Comparison of ENCODE assay signal across 18 cellular contexts in genomic region chr2:97660044-97660774, GRCh38. TPM values are rescaled to one million over a fixed set of nuclear protein-coding genes. Genes with fewer than 3 reads are reported as not detected.
DNase-seq lines count a peak whose midpoint lies in the region; ATAC-seq and TF ChIP-seq lines count a peak whose summit lies in the region.
"Had no signal": no experiment of that assay in that cellular context is flagged by ENCODE, and none has a peak within 500 bp of the region (broad histone marks: within the 10 kb centered on the region; RNA-seq: fewer than 3 reads in every experiment).

No MANE protein-coding gene starts in this region.

- H2AFZ ChIP-seq in IMR-90 (replicated peaks; ENCODE audit: low read length, poor library complexity), result peak overlapping the region; percentile 6

- ATAC-seq in IMR-90 (ENCODE audit: low read depth), result no peak
- ATAC-seq in activated naive CD8-positive, alpha-beta T cell treated with anti-CD3 and anti-CD28 coated beads, Interleukin-2, amount 50 U/mL, for 24 hours, result no peak
- ATAC-seq in naive thymus-derived CD4-positive, alpha-beta T cell, result no peak
- no peak for ATAC-seq in HG03520 (IDR thresholded peaks at IDR 0.05; ENCODE audit: unreplicated experiment)
- ATAC-seq: foreskin keratinocyte had no signal

- H3K4me1 ChIP-seq in IMR-90 (ENCODE audit: control insufficient read depth, insufficient read depth, low read length), result peaks cover 9% of the 10 kb centered on the region
- H3K4me1 ChIP-seq in naive thymus-derived CD4-positive, alpha-beta T cell (ENCODE audit: control insufficient read depth in 2 of 2, insufficient read depth in 2 of 2, low read length in 2 of 2), result peaks cover 16 to 25% of the 10 kb centered on the region in 2 donors
- H3K4me1 ChIP-seq in CD4-positive, alpha-beta memory T cell (ENCODE audit: insufficient read depth, low read length), result peaks cover 34% of the 10 kb centered on the region

- no peak overlapping the region for H2BK20ac ChIP-seq in IMR-90 (ENCODE audit: low read depth, low read length)

- intact Hi-C loops in IMR-90 (cut with micrococcal nuclease), result no loop called here
- intact Hi-C loops in naive thymus-derived CD4-positive, alpha-beta T cell (cut with micrococcal nuclease), result loop anchor here (5.0 to 10.0 kb wide), 6 partner anchors 337 to 1677 kb away; partner anchors contain the start of genes COA5 (in 1 of the 2), EIF5B (in 1 of the 2), KANSL3 (in 1 of the 2) and LIPT1 (in 1 of the 2)
- intact Hi-C loops in CD4-positive, alpha-beta memory T cell (cut with micrococcal nuclease), result loop anchor here (5.0 kb wide), 2 partner anchors 52 to 337 kb away; partner anchors contain the start of genes TMEM131 and ZAP70

- H3K4me1 Mint-ChIP-seq in activated naive CD8-positive, alpha-beta T cell treated with anti-CD3 and anti-CD28 coated beads, Interleukin-2, amount 50 U/mL, for 24 hours, result peaks cover 42% of the 10 kb centered on the region
- peaks cover 19 to 40% (median 33%) of the 10 kb centered on the region in 7 donors for H3K4me1 Mint-ChIP-seq in naive thymus-derived CD4-positive, alpha-beta T cell
- peaks cover 17 to 40% (median 24%) of the 10 kb centered on the region in 4 donors for H3K4me1 Mint-ChIP-seq in CD4-positive, alpha-beta memory T cell

- POLR2A ChIA-PET in IMR-90 (lab: Charles Lee; ENCODE audit: unreplicated experiment), result no interaction called here
- POLR2A ChIA-PET in naive thymus-derived CD4-positive, alpha-beta T cell (lab: Charles Lee), result interaction anchor here (1.0 to 8.2 kb wide), 3 partner anchors 9 to 69 kb away, joined by 3 to 162 read pairs (median 3); partner anchors contain the start of gene COX5B
- POLR2A ChIA-PET in CD4-positive, alpha-beta memory T cell (lab: Charles Lee; ENCODE audit: partially characterized antibody), result interaction anchor here (7.9 kb wide), 1 partner anchor 11 kb away, joined by 323 read pairs; the partner anchor contains the start of gene COX5B

- H3K56ac ChIP-seq in IMR-90 (ENCODE audit: extremely low read depth, insufficient read depth, low read length), result no peak overlapping the region

- H3K14ac ChIP-seq in IMR-90 (replicated peaks; ENCODE audit: low read depth, low read length), result no peak overlapping the region

- no peaks in the 10 kb centered on the region for H3K9me3 Mint-ChIP-seq in activated naive CD8-positive, alpha-beta T cell treated with anti-CD3 and anti-CD28 coated beads, Interleukin-2, amount 50 U/mL, for 24 hours
- no peaks in the 10 kb centered on the region for H3K9me3 Mint-ChIP-seq in naive thymus-derived CD4-positive, alpha-beta T cell
- no peaks in the 10 kb centered on the region for H3K9me3 Mint-ChIP-seq in CD4-positive, alpha-beta memory T cell

- no peak overlapping the region for H2AK5ac ChIP-seq in IMR-90 (ENCODE audit: low read depth, low read length)

- H4K5ac ChIP-seq in IMR-90 (ENCODE audit: low read depth, low read length), result no peak overlapping the region

- H4K20me1 ChIP-seq in IMR-90 (ENCODE audit: insufficient read depth, low read length), result 0 out of 2 replicates have a peak, but pooled peaks cover 8% of the 10 kb centered on the region

- H3K9me3 ChIP-seq in IMR-90 (ENCODE audit: control insufficient read depth, insufficient read depth, low read length), result 0 out of 2 replicates have a peak, but pooled peaks cover 2% of the 10 kb centered on the region
- no peaks in the 10 kb centered on the region for H3K9me3 ChIP-seq in naive thymus-derived CD4-positive, alpha-beta T cell (ENCODE audit: control insufficient read depth in 2 of 3, low read length in 3 of 3)
- H3K9me3 ChIP-seq in CD4-positive, alpha-beta memory T cell (ENCODE audit: control insufficient read depth in 1 of 2, low read length in 2 of 2), result no peaks in the 10 kb centered on the region
- H3K9me3 ChIP-seq: ascending aorta, tibial artery had no signal

- TF ChIP-seq POLR2A in IMR-90 (IDR thresholded peaks at IDR 0.05; ENCODE audit: low read depth, low read length), result no peak

- DNase-seq in IMR-90 (no peak), MV-4-11 (lab: John Stamatoyannopoulos, UW) (peak; percentile 28), NCI-H1930 (lab: John Stamatoyannopoulos, UW) (no peak)
- DNase-seq in activated naive CD8-positive, alpha-beta T cell treated with anti-CD3 and anti-CD28 coated beads, Interleukin-2, amount 50 U/mL, for 24 hours, result no peak
- DNase-seq in naive thymus-derived CD4-positive, alpha-beta T cell, result no peak
- DNase-seq in CD4-positive, alpha-beta memory T cell, result no peak
- DNase-seq in stimulated activated CD4-positive, alpha-beta T cell treated with anti-CD3 and anti-CD28 coated beads, Interleukin-4, amount 100 ng/mL, for 1 hour, result no peak
- DNase-seq: activated gamma-delta T cell, foreskin keratinocyte, H7, kidney glomerular epithelial cell, NCI-H1092 treated with DMSO at 0.1 percent for 48 hours, NCI-H82, SW 1271, tibial artery had no signal

- H3K9ac ChIP-seq in IMR-90 (ENCODE audit: low read depth, low read length), result no peak overlapping the region

- no peak for TF ChIP-seq RAD21 in IMR-90 (IDR thresholded peaks at IDR 0.05; ENCODE audit: low read length)

- H3K23ac ChIP-seq in IMR-90 (ENCODE audit: low read depth, low read length), result no peak overlapping the region

- in situ Hi-C loops in IMR-90 (cut with MboI; ENCODE audit: low sequenced_read_pairs), result loop anchor here (25.0 kb wide), 1 partner anchor 1598 kb away; no protein-coding TSS in a partner anchor

- dilution Hi-C loops in IMR-90 (cut with HindIII; ENCODE audit: low sequenced_read_pairs, unreplicated experiment), result no loop called here

- H3K4ac ChIP-seq in IMR-90 (ENCODE audit: low read depth, low read length), result no peak overlapping the region; the same call in 1 of the 2 replicates

- H2AK9ac ChIP-seq in IMR-90 (replicated peaks; ENCODE audit: low read depth, low read length, poor library complexity), result peak overlapping the region; percentile 66

- no peaks in the 10 kb centered on the region for H3K27me3 ChIP-seq in IMR-90 (ENCODE audit: control insufficient read depth, insufficient read depth, low read length)
- H3K27me3 ChIP-seq in naive thymus-derived CD4-positive, alpha-beta T cell (ENCODE audit: control insufficient read depth in 2 of 2, insufficient read depth in 2 of 2, low read length in 2 of 2), result no peaks in the 10 kb centered on the region
- no peaks in the 10 kb centered on the region for H3K27me3 ChIP-seq in CD4-positive, alpha-beta memory T cell (ENCODE audit: insufficient read depth, low read length)
- H3K27me3 ChIP-seq: ascending aorta, foreskin keratinocyte, tibial artery had no signal

- CTCF ChIA-PET in IMR-90 (lab: Yijun Ruan, JAX), result no interaction called here
- CTCF ChIA-PET in naive thymus-derived CD4-positive, alpha-beta T cell (lab: Charles Lee), result no interaction called here
- CTCF ChIA-PET in CD4-positive, alpha-beta memory T cell (lab: Charles Lee; ENCODE audit: partially characterized antibody), result interaction anchor here (0.9 to 1.6 kb wide), 2 partner anchors 11 to 40 kb away, joined by 3 to 4 read pairs; no protein-coding TSS in a partner anchor

- no TSS peak for BruUV-seq in IMR-90 (replicated peaks; lab: Mats Ljungman, UMichigan)

- H3K36me3 ChIP-seq in IMR-90 (ENCODE audit: control insufficient read depth, insufficient read depth, low read length), result peaks cover 32% of the 10 kb centered on the region
- peaks cover 0 to 54% (median 11%) of the 10 kb centered on the region in 3 experiments for H3K36me3 ChIP-seq in naive thymus-derived CD4-positive, alpha-beta T cell (ENCODE audit: control insufficient read depth in 2 of 3, insufficient read depth in 3 of 3, low read length in 3 of 3)
- peaks cover 39% of the 10 kb centered on the region for H3K36me3 ChIP-seq in CD4-positive, alpha-beta memory T cell (ENCODE audit: insufficient read depth, low read length)

- 97% methylated on average over 10 of the region's 20 CpGs; no CpG with 5 or more reads in 1 of the 2 experiments for WGBS in IMR-90 (ENCODE audit: extremely low coverage in 2 of 2, insufficient read length in 1 of 2), 2 experiments

- H4K8ac ChIP-seq in IMR-90 (ENCODE audit: low read depth in 2 of 2, low read length in 2 of 2), result no peak overlapping the region

- no peak for TF ChIP-seq CTCF in IMR-90 (conservative IDR thresholded peaks at IDR 0.05; ENCODE audit: low read depth, low read length)

- H3K4me2 ChIP-seq in IMR-90 (ENCODE audit: low read depth, low read length), result no peak overlapping the region

- H3K18ac ChIP-seq in IMR-90 (ENCODE audit: low read depth, low read length), result no peak overlapping the region

- H3K27ac ChIP-seq in IMR-90 (ENCODE audit: insufficient read depth, low read length), result no peak overlapping the region
- H3K27ac ChIP-seq in naive thymus-derived CD4-positive, alpha-beta T cell (ENCODE audit: low read depth, low read length), result no peak overlapping the region
- no peak overlapping the region for H3K27ac ChIP-seq in CD4-positive, alpha-beta memory T cell (ENCODE audit: low read depth, low read length)
- H3K27ac ChIP-seq: ascending aorta, foreskin keratinocyte had no signal

- no peak overlapping the region; the same call in 1 of the 2 replicates for H2BK120ac ChIP-seq in IMR-90 (ENCODE audit: low read depth, low read length)

- no peak overlapping the region for H3K4me3 Mint-ChIP-seq in activated naive CD8-positive, alpha-beta T cell treated with anti-CD3 and anti-CD28 coated beads, Interleukin-2, amount 50 U/mL, for 24 hours
- H3K4me3 Mint-ChIP-seq in naive thymus-derived CD4-positive, alpha-beta T cell, result peak overlapping the region in 2 of 10 donors; percentile 25 to 69
- no peak overlapping the region for H3K4me3 Mint-ChIP-seq in CD4-positive, alpha-beta memory T cell

- H4K91ac ChIP-seq in IMR-90 (ENCODE audit: insufficient read depth, low read depth, low read length), result no peak overlapping the region

- H2BK15ac ChIP-seq in IMR-90 (ENCODE audit: low read depth, low read length), result no peak overlapping the region

- peaks cover 12 to 49% of the 10 kb centered on the region in 2 experiments; a peak in 3 of 4 replicates for H3K79me1 ChIP-seq in IMR-90 (ENCODE audit: low read depth in 1 of 2, low read length in 2 of 2)

- H2BK5ac ChIP-seq in IMR-90 (ENCODE audit: low read depth, low read length, poor library complexity, severe bottlenecking), result no peak overlapping the region

- peaks cover 11% of the 10 kb centered on the region for H3K9me1 ChIP-seq in IMR-90 (ENCODE audit: insufficient read depth, low read length)

- H3K27ac Mint-ChIP-seq in activated naive CD8-positive, alpha-beta T cell treated with anti-CD3 and anti-CD28 coated beads, Interleukin-2, amount 50 U/mL, for 24 hours, result peak overlapping the region; percentile 35
- H3K27ac Mint-ChIP-seq in naive thymus-derived CD4-positive, alpha-beta T cell, result peak overlapping the region in 6 of 9 donors; percentile 6 to 72 (median 37)
- H3K27ac Mint-ChIP-seq in CD4-positive, alpha-beta memory T cell, result peak overlapping the region in 2 of 7 donors; percentile 17 to 81

- no peak overlapping the region for H3K4me3 ChIP-seq in IMR-90 (ENCODE audit: insufficient read depth, low read depth, low read length)
- H3K4me3 ChIP-seq in naive thymus-derived CD4-positive, alpha-beta T cell (ENCODE audit: low read length), result no peak overlapping the region
- H3K4me3 ChIP-seq in CD4-positive, alpha-beta memory T cell (ENCODE audit: low read length in 2 of 2), result no peak overlapping the region
- H3K4me3 ChIP-seq: ascending aorta, tibial artery had no signal

- H3K36me3 Mint-ChIP-seq in activated naive CD8-positive, alpha-beta T cell treated with anti-CD3 and anti-CD28 coated beads, Interleukin-2, amount 50 U/mL, for 24 hours (ENCODE audit: low read depth), result peaks cover 32% of the 10 kb centered on the region
- H3K36me3 Mint-ChIP-seq in naive thymus-derived CD4-positive, alpha-beta T cell, result peaks cover 0 to 14% (median 4%) of the 10 kb centered on the region in 5 donors
- H3K36me3 Mint-ChIP-seq in CD4-positive, alpha-beta memory T cell, result peaks cover 7 to 45% of the 10 kb centered on the region in 2 donors

- H3K27me3 Mint-ChIP-seq in activated naive CD8-positive, alpha-beta T cell treated with anti-CD3 and anti-CD28 coated beads, Interleukin-2, amount 50 U/mL, for 24 hours, result no peaks in the 10 kb centered on the region
- no peaks in the 10 kb centered on the region for H3K27me3 Mint-ChIP-seq in naive thymus-derived CD4-positive, alpha-beta T cell
- H3K27me3 Mint-ChIP-seq in CD4-positive, alpha-beta memory T cell, result no peaks in the 10 kb centered on the region

RNA-seq across cellular contexts. Expression of gene ACTR1B, which starts 3.6 kb away (rescaled TPM):
- total RNA-seq in IMR-90 (2012; rRNA removed), result 34.2 and 40.5 TPM in 2 replicates
- polyA plus RNA-seq in IMR-90 (2012; rRNA removed), result 62.4 and 68.8 TPM in 2 replicates
- 32.4 and 65.5 TPM in 2 replicates for polyA plus RNA-seq in IMR-90 (2012; cell fraction: cytosol; rRNA removed)
- polyA plus RNA-seq in IMR-90 (2012; cell fraction: nucleus; rRNA removed; ENCODE audit: low replicate concordance), result 129 and 234 TPM in 2 replicates
- 10 to 100 TPM; 75.9 to 95.5 (median 89.5) TPM for total RNA-seq in naive thymus-derived CD4-positive, alpha-beta T cell
- 10 to 100 TPM; 13.2 to 14.7 TPM for polyA plus RNA-seq in naive thymus-derived CD4-positive, alpha-beta T cell
- total RNA-seq in CD4-positive, alpha-beta memory T cell, result 10 to 100 TPM; 96.1 to 97.6 TPM
- polyA plus RNA-seq in CD4-positive, alpha-beta memory T cell, result 10 to 100 TPM; 12.0 to 15.5 TPM

RNA-seq across cellular contexts. Expression of gene C2orf92, which starts 9.3 kb away (rescaled TPM):
- 0.90 and 2.2 TPM in 2 replicates for total RNA-seq in IMR-90 (2012; rRNA removed)
- polyA plus RNA-seq in IMR-90 (2012; rRNA removed), result 2.0 and 2.5 TPM in 2 replicates
- 0.11 TPM in 1 of 2 replicates, not detected in the other for polyA plus RNA-seq in IMR-90 (2012; cell fraction: cytosol; rRNA removed)
- polyA plus RNA-seq in IMR-90 (2012; cell fraction: nucleus; rRNA removed; ENCODE audit: low replicate concordance), result 7.3 and 40.0 TPM in 2 replicates
- 10 to 100 TPM; 10.7 to 23.4 (median 21.0) TPM for total RNA-seq in naive thymus-derived CD4-positive, alpha-beta T cell
- polyA plus RNA-seq in naive thymus-derived CD4-positive, alpha-beta T cell, result 1 to 10 TPM in 1 of 2 donors, under 1 TPM in 1; 0.66 to 1.1 TPM
- 10 to 100 TPM; 13.0 to 13.3 TPM for total RNA-seq in CD4-positive, alpha-beta memory T cell
- polyA plus RNA-seq in CD4-positive, alpha-beta memory T cell, result not detected

RNA-seq across cellular contexts. Expression of gene COX5B, which starts 14.3 kb away (rescaled TPM):
- 140 and 148 TPM in 2 replicates for total RNA-seq in IMR-90 (2012; rRNA removed)
- polyA plus RNA-seq in IMR-90 (2012; rRNA removed), result 272 and 341 TPM in 2 replicates
- polyA plus RNA-seq in IMR-90 (2012; cell fraction: cytosol; rRNA removed), result 446 and 518 TPM in 2 replicates
- polyA plus RNA-seq in IMR-90 (2012; cell fraction: nucleus; rRNA removed; ENCODE audit: low replicate concordance), result 106 and 110 TPM in 2 replicates
- total RNA-seq in naive thymus-derived CD4-positive, alpha-beta T cell, result 100 to 1,000 TPM; 111 to 213 (median 122) TPM
- polyA plus RNA-seq in naive thymus-derived CD4-positive, alpha-beta T cell, result 100 to 1,000 TPM; 225 to 385 TPM
- total RNA-seq in CD4-positive, alpha-beta memory T cell, result 100 to 1,000 TPM; 118 to 120 TPM
- polyA plus RNA-seq in CD4-positive, alpha-beta memory T cell, result 100 to 1,000 TPM; 339 to 387 TPM

RNA-seq across cellular contexts. Expression of gene ZAP70, which starts 53.2 kb away (rescaled TPM):
- under 0.01 TPM in 1 of 2 replicates, not detected in the other for total RNA-seq in IMR-90 (2012; rRNA removed)
- 0.09 TPM in 2 replicates for polyA plus RNA-seq in IMR-90 (2012; rRNA removed)
- 0.05 TPM in 1 of 2 replicates, not detected in the other for polyA plus RNA-seq in IMR-90 (2012; cell fraction: cytosol; rRNA removed)
- polyA plus RNA-seq in IMR-90 (2012; cell fraction: nucleus; rRNA removed; ENCODE audit: low replicate concordance), result 0.76 and 1.7 TPM in 2 replicates
- total RNA-seq in naive thymus-derived CD4-positive, alpha-beta T cell, result 100 to 1,000 TPM; 354 to 432 (median 382) TPM
- 100 to 1,000 TPM; 105 to 166 TPM for polyA plus RNA-seq in naive thymus-derived CD4-positive, alpha-beta T cell
- 100 to 1,000 TPM; 404 to 419 TPM for total RNA-seq in CD4-positive, alpha-beta memory T cell
- polyA plus RNA-seq in CD4-positive, alpha-beta memory T cell, result 100 to 1,000 TPM; 140 to 149 TPM
- total RNA-seq: foreskin keratinocyte, pulmonary artery endothelial cell had no signal
